ENCODE assay signal across 2 cellular contexts in genomic region chr15:58193636-58194035, GRCh38. TPM values are rescaled to one million over a fixed set of nuclear protein-coding genes. Genes with fewer than 3 reads are reported as not detected.
"Had no signal": no experiment of that assay in that cellular context is flagged by ENCODE, and none has a peak within 500 bp of the region (broad histone marks: within the 10 kb centered on the region; RNA-seq: fewer than 3 reads in every experiment).

No MANE protein-coding gene starts in this region.

RNA-seq across cellular contexts. Expression of gene AQP9, which starts 55.5 kb away (rescaled TPM):
- total RNA-seq: M059J, NCI-H460 had no signal
